In genomic region chr5:61330341-61330878, GRCh38 we compare ENCODE assay signal across 8 cellular contexts. TPM values are rescaled to one million over a fixed set of nuclear protein-coding genes. Genes with fewer than 3 reads are reported as not detected.
DNase-seq lines count a peak whose midpoint lies in the region; ATAC-seq and TF ChIP-seq lines count a peak whose summit lies in the region.

No MANE protein-coding gene starts in this region.

- CTCF ChIA-PET in activated CD8-positive, alpha-beta T cell treated with anti-CD3 and anti-CD28 coated beads, Interleukin-2, amount 10 ng/mL, durations not matched to agents 7 days and 5 days (lab: Charles Lee): interaction anchor here (1.4 to 2.6 kb wide), 5 partner anchors 24 to 328 kb away, joined by 4 to 10 read pairs (median 7); no protein-coding TSS in a partner anchor

- peak overlapping the region; percentile 68 for H2AFZ ChIP-seq in neural progenitor cell (replicated peaks)

- POLR2A ChIA-PET in activated CD8-positive, alpha-beta T cell treated with anti-CD3 and anti-CD28 coated beads, Interleukin-2, amount 10 ng/mL, durations not matched to agents 7 days and 5 days (lab: Charles Lee): interaction anchor here (1.3 to 1.5 kb wide), 2 partner anchors 9 to 25 kb away, joined by 4 read pairs; no protein-coding TSS in a partner anchor

- H3K36me3 Mint-ChIP-seq in activated CD8-positive, alpha-beta T cell treated with anti-CD3 and anti-CD28 coated beads, Interleukin-2, amount 10 ng/mL, durations not matched to agents 7 days and 5 days (ENCODE audit: low read depth): peaks cover 7% of the 10 kb centered on the region
- peaks cover 3% of the 10 kb centered on the region for H3K36me3 Mint-ChIP-seq in neural progenitor cell

- H3K4me3 ChIP-seq in neural progenitor cell: peak overlapping the region; percentile 90

- peak overlapping the region; percentile 75 for H3K27ac ChIP-seq in foreskin keratinocyte
- no peak overlapping the region for H3K27ac ChIP-seq in neural progenitor cell

- no peaks in the 10 kb centered on the region for H3K27me3 ChIP-seq in foreskin keratinocyte
- peaks cover 40% of the 10 kb centered on the region for H3K27me3 ChIP-seq in neural progenitor cell

- H3K4me1 Mint-ChIP-seq in activated CD8-positive, alpha-beta T cell treated with anti-CD3 and anti-CD28 coated beads, Interleukin-2, amount 10 ng/mL, durations not matched to agents 7 days and 5 days (ENCODE audit: low read depth): peaks cover 44% of the 10 kb centered on the region
- peaks cover 37% of the 10 kb centered on the region for H3K4me1 Mint-ChIP-seq in neural progenitor cell

- ATAC-seq in Right ventricle myocardium inferior (no peak), foreskin keratinocyte (peak; percentile 0), HG03354 (IDR thresholded peaks at IDR 0.05; ENCODE audit: poor library complexity, severe bottlenecking, unreplicated experiment) (no peak), GM21526 (IDR thresholded peaks at IDR 0.05; ENCODE audit: low FRiP score, unreplicated experiment) (no peak)
- no peak for ATAC-seq in activated CD8-positive, alpha-beta T cell treated with anti-CD3 and anti-CD28 coated beads, Interleukin-2, amount 10 ng/mL, durations not matched to agents 7 days and 5 days

- H3K4me1 ChIP-seq in foreskin keratinocyte (peaks cover 7% of the 10 kb centered on the region), neural progenitor cell (peaks cover 28% of the 10 kb centered on the region)

- TF ChIP-seq CTCF in foreskin keratinocyte (conservative IDR thresholded peaks at IDR 0.05) (no peak), neural progenitor cell (IDR thresholded peaks at IDR 0.05) (no peak)

- peaks cover 52% of the 10 kb centered on the region for H4K20me1 ChIP-seq in neural progenitor cell (ENCODE audit: low read depth)

- peaks cover 27% of the 10 kb centered on the region for H3K79me2 ChIP-seq in neural progenitor cell (ENCODE audit: low read depth)

- intact Hi-C loops in Right ventricle myocardium inferior (cut with DNase I) (loop anchor here (2.0 to 10.0 kb wide), 3 partner anchors 168 to 602 kb away; partner anchors contain the start of genes ERCC8, NDUFAF2 and SMIM15), cardiac septum (cut with DNase I) (loop anchor here (2.0 to 10.0 kb wide), 4 partner anchors 78 to 383 kb away; partner anchors contain the start of genes ERCC8, NDUFAF2 and SMIM15)

- peak overlapping the region; percentile 75 for H3K4me3 Mint-ChIP-seq in activated CD8-positive, alpha-beta T cell treated with anti-CD3 and anti-CD28 coated beads, Interleukin-2, amount 10 ng/mL, durations not matched to agents 7 days and 5 days
- peak overlapping the region; percentile 98 for H3K4me3 Mint-ChIP-seq in neural progenitor cell

- no peak overlapping the region for H3K27ac Mint-ChIP-seq in activated CD8-positive, alpha-beta T cell treated with anti-CD3 and anti-CD28 coated beads, Interleukin-2, amount 10 ng/mL, durations not matched to agents 7 days and 5 days
- H3K27ac Mint-ChIP-seq in neural progenitor cell: peak overlapping the region; percentile 97

- peaks cover 55% of the 10 kb centered on the region for H3F3A ChIP-seq in neural progenitor cell (ENCODE audit: low read depth)

- H3K4me2 ChIP-seq in neural progenitor cell: peak overlapping the region; percentile 74

- no peaks in the 10 kb centered on the region for H3K9me3 ChIP-seq in neural progenitor cell (ENCODE audit: low read depth)

- peaks cover 43% of the 10 kb centered on the region for H3K27me3 Mint-ChIP-seq in activated CD8-positive, alpha-beta T cell treated with anti-CD3 and anti-CD28 coated beads, Interleukin-2, amount 10 ng/mL, durations not matched to agents 7 days and 5 days (ENCODE audit: low read depth)
- H3K27me3 Mint-ChIP-seq in neural progenitor cell (ENCODE audit: insufficient read depth, low read depth): peaks cover 14% of the 10 kb centered on the region

- peak; percentile 68 for DNase-seq in Right ventricle myocardium inferior (ENCODE audit: missing footprints)
- no peak for DNase-seq in cardiac septum (ENCODE audit: low spot score)
- peak; percentile 41 for DNase-seq in NCI-H1105 treated with DMSO at 0.1 percent for 48 hours (lab: John Stamatoyannopoulos, UW)
- DNase-seq in activated CD8-positive, alpha-beta T cell treated with anti-CD3 and anti-CD28 coated beads, Interleukin-2, amount 10 ng/mL, durations not matched to agents 7 days and 5 days: peak; percentile 35
- DNase-seq in foreskin keratinocyte: peak; percentile 51 to 70
- peak; percentile 77 for DNase-seq in neural progenitor cell (ENCODE audit: low spot score)

- no peaks in the 10 kb centered on the region for H3K9me3 Mint-ChIP-seq in activated CD8-positive, alpha-beta T cell treated with anti-CD3 and anti-CD28 coated beads, Interleukin-2, amount 10 ng/mL, durations not matched to agents 7 days and 5 days (ENCODE audit: insufficient read depth)
- peaks cover 4% of the 10 kb centered on the region for H3K9me3 Mint-ChIP-seq in neural progenitor cell

- no peaks in the 10 kb centered on the region for H3K36me3 ChIP-seq in neural progenitor cell

- peak overlapping the region; percentile 60 for H3K9ac ChIP-seq in neural progenitor cell

RNA-seq across cellular contexts. Expression of gene ZSWIM6, which starts 1.6 kb away (rescaled TPM):
- total RNA-seq in Right ventricle myocardium inferior: 8.1 TPM
- total RNA-seq in cardiac septum: 6.7 TPM
- 1 to 10 TPM; 2.5 to 2.6 TPM for total RNA-seq in activated CD8-positive, alpha-beta T cell treated with anti-CD3 and anti-CD28 coated beads, Interleukin-2, amount 10 ng/mL, durations not matched to agents 7 days and 5 days
- total RNA-seq in foreskin keratinocyte: 6.4 and 6.8 TPM in 2 replicates
- 1.4 and 1.6 TPM in 2 replicates for polyA plus RNA-seq in foreskin keratinocyte
- 25.3 and 32.2 TPM in 2 replicates for total RNA-seq in neural progenitor cell (ENCODE audit: low replicate concordance)
